ENCODE assay signal across 8 cellular contexts in the genomic region with DNA sequence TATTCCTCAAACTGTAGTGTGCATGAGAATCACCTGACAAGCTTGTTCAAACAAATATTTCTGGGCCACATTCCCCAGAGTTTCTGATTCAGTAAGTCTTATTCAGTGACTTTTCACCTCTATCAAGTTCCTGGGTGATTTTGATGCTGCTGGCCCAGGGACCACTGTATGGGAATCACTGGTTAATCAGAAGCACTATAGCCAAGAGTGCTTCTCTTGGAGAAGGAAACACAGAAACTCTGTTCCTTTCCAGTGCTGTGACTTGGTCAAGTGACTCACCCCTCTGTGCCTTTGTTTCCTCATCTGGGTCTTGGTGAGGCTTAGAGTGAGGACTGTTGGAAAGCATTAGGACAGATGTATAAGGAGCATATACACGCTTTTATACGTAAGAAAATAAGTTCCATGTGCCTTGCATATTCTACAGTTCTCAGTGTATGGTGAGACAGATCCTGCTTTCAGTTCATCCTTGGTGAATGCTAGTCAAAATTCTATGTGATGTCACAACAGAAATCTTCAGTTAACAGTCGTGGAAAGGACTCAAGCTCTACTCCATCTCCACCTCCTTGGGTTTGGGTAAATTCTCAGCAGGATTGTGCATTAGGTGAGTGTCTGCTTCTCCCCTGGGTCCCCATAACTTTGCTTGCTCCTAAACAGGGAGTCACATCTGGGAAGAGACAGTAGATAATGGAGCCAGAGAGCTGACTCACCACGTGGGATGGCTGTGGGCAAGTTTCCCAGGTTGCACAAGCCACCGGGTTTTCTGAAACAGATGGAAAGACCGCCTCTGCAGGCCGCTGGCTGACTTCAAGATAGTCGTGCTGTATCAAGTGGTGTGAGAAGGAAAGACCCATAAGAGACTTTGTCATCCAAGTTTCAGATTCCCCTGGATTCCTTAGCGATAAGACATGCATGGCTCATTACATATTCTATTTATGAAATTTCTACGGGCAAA.
A peak's percentile ranks its signal among the peaks of the same experiment; 100 is the strongest.
DNase-seq lines count a peak whose midpoint lies in the region; TF ChIP-seq lines count a peak whose summit lies in the region.

No MANE protein-coding gene starts in this region.

- H3K4me3 ChIP-seq in foreskin fibroblast (ENCODE audit: low read depth in 1 of 2, low read length in 2 of 2) (peak overlapping the region in 1 of 2 donors; percentile 43), parathyroid adenoma (ENCODE audit: low read depth, low read length) (no peak overlapping the region)

- H3K27ac ChIP-seq in parathyroid adenoma = no peak overlapping the region

- TF ChIP-seq CTCF in foreskin fibroblast (IDR thresholded peaks at IDR 0.05; ENCODE audit: low read depth, low read length) (peak; percentile 38), parathyroid adenoma (IDR thresholded peaks at IDR 0.05) (no peak)

- H3K79me2 ChIP-seq in parathyroid adenoma = no peaks in the 10 kb centered on the region

- H3K36me3 ChIP-seq in parathyroid adenoma (ENCODE audit: control insufficient read depth, insufficient read depth, low read length) = no peaks in the 10 kb centered on the region

- no peak overlapping the region for H3K4me2 ChIP-seq in parathyroid adenoma (ENCODE audit: low read length)

- H3K9me3 ChIP-seq in parathyroid adenoma (ENCODE audit: control insufficient read depth, low read length) = no peaks in the 10 kb centered on the region

- peak overlapping the region; percentile 22 for H2AFZ ChIP-seq in parathyroid adenoma

- in situ Hi-C loops in SK-MEL-5 (cut with HindIII; ENCODE audit: low pct_unique_long_range_greater_than_20kb, low sequenced_read_pairs) = no loop called here

- H3K9ac ChIP-seq in parathyroid adenoma = no peak overlapping the region

- H3K27me3 ChIP-seq in parathyroid adenoma (ENCODE audit: control insufficient read depth, insufficient read depth, low read length) = no peaks in the 10 kb centered on the region

- no peaks in the 10 kb centered on the region for H3K4me1 ChIP-seq in parathyroid adenoma

- DNase-seq in Ammon's horn (ENCODE audit: low spot score) = peak; percentile 63
- DNase-seq in SK-MEL-5 (ENCODE audit: low read depth, low spot score) = peak; percentile 50
- peak; percentile 99 for DNase-seq in foreskin fibroblast
- DNase-seq in foreskin melanocyte = no peak
- no peak for DNase-seq in NCI-H128 (lab: John Stamatoyannopoulos, UW; ENCODE audit: unreplicated experiment)
- DNase-seq in NCI-H1092 treated with DMSO at 0.1 percent for 48 hours (lab: John Stamatoyannopoulos, UW) = no peak
- no peak for DNase-seq in cerebellum (ENCODE audit: low spot score)

Comparison
In these comparisons a context has a peak if more than half of its experiments do, and no peak if none do; other contexts are left out.
1. DNase-seq: peak in Ammon's horn (single experiment), SK-MEL-5 (single experiment) and foreskin fibroblast (2 of 2); none in foreskin melanocyte (single experiment), NCI-H128 (single experiment), NCI-H1092 treated with DMSO at 0.1 percent for 48 hours (single experiment) and cerebellum (single experiment).